ENCODE assay signal across 11 cellular contexts in the genomic region with DNA sequence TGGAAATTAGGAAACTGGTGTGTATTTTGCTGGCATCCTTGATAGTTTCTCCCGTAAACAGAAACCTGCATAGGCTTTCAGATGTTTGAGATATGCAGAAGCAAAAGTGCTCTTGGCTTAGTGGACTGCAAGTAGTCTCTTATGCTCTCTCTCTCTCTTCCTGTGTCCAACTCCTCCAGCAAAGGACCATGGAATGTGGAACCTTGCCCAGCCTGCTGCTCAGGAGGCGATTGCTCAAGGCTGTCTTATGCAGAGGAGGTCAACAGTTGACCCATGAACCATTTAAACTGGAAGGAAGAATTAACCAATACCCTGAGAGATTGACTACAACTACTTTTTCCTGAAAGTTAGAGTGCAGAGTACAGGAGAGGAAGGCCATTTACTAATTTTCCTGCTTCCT.
A peak's percentile ranks its signal among the peaks of the same experiment; 100 is the strongest.
DNase-seq lines count a peak whose midpoint lies in the region; ATAC-seq and TF ChIP-seq lines count a peak whose summit lies in the region.
"Had no signal": no experiment of that assay in that cellular context is flagged by ENCODE, and none has a peak within 500 bp of the region (broad histone marks: within the 10 kb centered on the region; RNA-seq: fewer than 3 reads in every experiment).

No MANE protein-coding gene starts in this region.

- in situ Hi-C loops in ACHN (cut with HindIII; ENCODE audit: low pct_ligation_motif_present, low pct_unique_long_range_greater_than_20kb, low sequenced_read_pairs): no loop called here

- H3K9ac ChIP-seq in fibroblast of lung (ENCODE audit: insufficient read depth, low read length): no peak overlapping the region

- ATAC-seq in effector memory CD8-positive, alpha-beta T cell (replicated peaks): no peak
- no peak for ATAC-seq in GM19328 (IDR thresholded peaks at IDR 0.05; ENCODE audit: unreplicated experiment)

- H3K36me3 ChIP-seq in ACC112 (ENCODE audit: insufficient read depth, low read length) (no peaks in the 10 kb centered on the region), fibroblast of lung (ENCODE audit: control insufficient read depth, insufficient read depth, low read length) (no peaks in the 10 kb centered on the region)

- H3K4me3 Mint-ChIP-seq in nephron progenitor cell: no peak overlapping the region
- H3K4me3 Mint-ChIP-seq in effector memory CD8-positive, alpha-beta T cell: no peak overlapping the region
- H3K4me3 Mint-ChIP-seq: CD4-positive, CD25-positive, alpha-beta regulatory T cell had no signal

- H3K79me2 ChIP-seq in ACC112 (ENCODE audit: control insufficient read depth, insufficient read depth, low read length, unreplicated experiment) (no peaks in the 10 kb centered on the region), fibroblast of lung (ENCODE audit: control insufficient read depth, insufficient read depth, low read length) (no peaks in the 10 kb centered on the region)

- H4K20me1 ChIP-seq in fibroblast of lung (ENCODE audit: control insufficient read depth, extremely low read depth, insufficient read depth, low read length): no peaks in the 10 kb centered on the region

- peak overlapping the region; percentile 61 for H3K4me3 ChIP-seq in ACC112 (ENCODE audit: low read depth, low read length)
- peak overlapping the region in 2 of 4 experiments; percentile 23 to 38 for H3K4me3 ChIP-seq in fibroblast of lung (replicated peaks in 1 of 4; ENCODE audit: control extremely low read depth in 1 of 4, insufficient read depth in 1 of 4, low read depth in 3 of 4, low read length in 4 of 4)

- H3K27me3 ChIP-seq in ACC112 (ENCODE audit: insufficient read depth, low read length): no peaks in the 10 kb centered on the region
- H3K27me3 ChIP-seq in fibroblast of lung (ENCODE audit: control insufficient read depth, insufficient read depth, low read length): no peaks in the 10 kb centered on the region

- H3K4me2 ChIP-seq in fibroblast of lung (ENCODE audit: extremely low read depth, insufficient read depth, low read length): peak overlapping the region; percentile 77

- H3K27ac ChIP-seq in ACC112 (ENCODE audit: low read depth, low read length): peak overlapping the region; percentile 55
- peak overlapping the region; percentile 23 for H3K27ac ChIP-seq in fibroblast of lung (ENCODE audit: insufficient read depth, low read length)

- H2AFZ ChIP-seq in ACC112 (ENCODE audit: low read length, unreplicated experiment) (peak overlapping the region; percentile 85), fibroblast of lung (ENCODE audit: low read length) (no peak overlapping the region)

- H3K36me3 Mint-ChIP-seq in nephron progenitor cell (ENCODE audit: low read depth): no peaks in the 10 kb centered on the region
- no peaks in the 10 kb centered on the region for H3K36me3 Mint-ChIP-seq in effector memory CD8-positive, alpha-beta T cell (ENCODE audit: insufficient read depth)
- H3K36me3 Mint-ChIP-seq: CD4-positive, CD25-positive, alpha-beta regulatory T cell had no signal

- no peaks in the 10 kb centered on the region for H3K9me3 ChIP-seq in fibroblast of lung (ENCODE audit: control insufficient read depth, insufficient read depth, low read depth, low read length)

- H3K4me1 Mint-ChIP-seq in nephron progenitor cell: peaks cover 27% of the 10 kb centered on the region
- no peaks in the 10 kb centered on the region for H3K4me1 Mint-ChIP-seq in effector memory CD8-positive, alpha-beta T cell (ENCODE audit: low read depth in 2 of 2)
- H3K4me1 Mint-ChIP-seq: CD4-positive, CD25-positive, alpha-beta regulatory T cell had no signal

- peak; percentile 80 for DNase-seq in LHCN-M2 (ENCODE audit: low read depth)
- peak; percentile 96 to 99 for DNase-seq in fibroblast of lung (ENCODE audit: low read depth in 2 of 2)
- DNase-seq in nephron progenitor cell: no peak
- DNase-seq in effector memory CD8-positive, alpha-beta T cell: no peak
- no peak for DNase-seq in ACHN
- no peak for DNase-seq in T-helper 9 cell
- DNase-seq: CD4-positive, CD25-positive, alpha-beta regulatory T cell; central memory CD4-positive, alpha-beta T cell; NCI-H446 treated with DMSO at 0.1 percent for 48 hours had no signal

- peak overlapping the region; percentile 43 for H3K27ac Mint-ChIP-seq in nephron progenitor cell
- no peak overlapping the region for H3K27ac Mint-ChIP-seq in effector memory CD8-positive, alpha-beta T cell
- H3K27ac Mint-ChIP-seq: CD4-positive, CD25-positive, alpha-beta regulatory T cell had no signal

- H3K4me1 ChIP-seq in ACC112 (ENCODE audit: control insufficient read depth, insufficient read depth, low read length, unreplicated experiment): peaks cover 21% of the 10 kb centered on the region
- H3K4me1 ChIP-seq in fibroblast of lung (ENCODE audit: control insufficient read depth, extremely low read depth, insufficient read depth, low read length): peaks cover 6% of the 10 kb centered on the region

- no peaks in the 10 kb centered on the region for H3K27me3 Mint-ChIP-seq in nephron progenitor cell (ENCODE audit: low read depth, poor library complexity)
- peaks cover 6 to 26% of the 10 kb centered on the region in 2 donors for H3K27me3 Mint-ChIP-seq in effector memory CD8-positive, alpha-beta T cell

- TF ChIP-seq CTCF in fibroblast of lung (conservative IDR thresholded peaks at IDR 0.05 in 1 of 2, IDR thresholded peaks at IDR 0.05 in 1 of 2; ENCODE audit: low read depth in 1 of 2, low read length in 2 of 2): no peak
- no peak for TF ChIP-seq CTCF in nephron progenitor cell (IDR thresholded peaks at IDR 0.05)

- H3K9me3 Mint-ChIP-seq in nephron progenitor cell: peaks cover 3% of the 10 kb centered on the region
- H3K9me3 Mint-ChIP-seq in effector memory CD8-positive, alpha-beta T cell: no peaks in the 10 kb centered on the region

Comparison
In these comparisons a context has a peak if more than half of its experiments do, and no peak if none do; other contexts are left out.
1. DNase-seq: peak in LHCN-M2 (single experiment) and fibroblast of lung (2 of 2); none in nephron progenitor cell (single experiment), effector memory CD8-positive, alpha-beta T cell (0 of 3), ACHN (single experiment) and T-helper 9 cell (single experiment).